In the genomic region with DNA sequence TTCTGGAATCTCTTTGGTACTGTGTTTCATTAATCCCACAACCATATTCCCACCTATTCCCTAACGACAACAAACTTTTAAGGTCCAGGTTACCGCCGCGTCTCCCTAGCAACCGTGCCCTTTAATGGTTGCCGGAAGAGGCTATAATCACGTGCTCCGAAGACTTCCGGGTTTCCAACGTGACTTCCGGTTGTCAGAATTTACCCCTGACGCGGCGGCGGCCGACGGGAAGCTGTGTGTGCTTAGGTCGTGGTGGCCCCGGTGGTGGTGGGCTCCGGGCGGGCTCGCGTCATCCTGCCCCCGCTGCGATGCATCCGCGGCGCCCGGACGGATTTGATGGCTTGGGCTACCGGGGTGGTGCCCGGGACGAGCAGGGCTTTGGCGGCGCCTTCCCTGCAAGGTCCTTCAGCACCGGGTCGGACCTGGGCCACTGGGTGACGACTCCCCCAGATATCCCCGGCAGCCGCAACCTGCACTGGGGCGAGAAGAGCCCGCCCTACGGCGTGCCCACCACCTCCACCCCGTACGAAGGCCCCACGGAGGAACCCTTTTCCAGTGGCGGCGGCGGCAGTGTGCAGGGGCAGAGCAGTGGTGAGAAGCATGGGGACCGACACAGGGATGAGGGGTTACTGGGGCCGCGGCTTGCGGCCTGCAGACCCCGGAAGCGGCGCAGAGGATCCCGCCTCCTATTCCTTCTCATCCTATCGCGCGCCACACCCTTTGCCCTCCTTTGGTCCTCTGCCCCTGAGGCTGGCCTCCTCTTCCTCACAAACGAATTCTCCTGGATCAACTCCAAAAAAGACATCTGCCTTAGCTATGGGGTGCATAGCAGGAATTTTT, we compare ENCODE assay signal across 8 cellular contexts. TPM values are rescaled to one million over a fixed set of nuclear protein-coding genes. Genes with fewer than 3 reads are reported as not detected.
DNase-seq lines count a peak whose midpoint lies in the region; ATAC-seq and TF ChIP-seq lines count a peak whose summit lies in the region.

A gene (plus strand): TSS at position 196 of the 840 bp plus-strand sequence. CDS start 113 bp downstream, at position 309.

- peak within 1 kb of the TSS; percentile 94 for H3K27ac Mint-ChIP-seq in T-helper 17 cell

- DNase-seq in GM13976 (ENCODE audit: low spot score) (peak; percentile 87), NCI-H146 treated with DMSO at 0.1 percent for 48 hours (lab: John Stamatoyannopoulos, UW; ENCODE audit: unreplicated experiment) (peak; percentile 74), T-helper 17 cell (peak; percentile 75 to 79 (median 77)), right atrium auricular region (ENCODE audit: low spot score) (peak; percentile 92), pulmonary artery endothelial cell (ENCODE audit: low read depth, low spot score) (peak; percentile 50), uterus (peak; percentile 80 to 84)

- ATAC-seq in HG02852 (IDR thresholded peaks at IDR 0.05; ENCODE audit: unreplicated experiment) (peak; percentile 95), T-helper 17 cell (peak; percentile 90)

- peaks cover 2% of the 10 kb centered on the region for H3K36me3 Mint-ChIP-seq in T-helper 17 cell (ENCODE audit: low read depth)

- no peaks in the 10 kb centered on the region for H3K27me3 ChIP-seq in right atrium auricular region
- no peaks in the 10 kb centered on the region for H3K27me3 ChIP-seq in uterus

- H3K9me3 ChIP-seq in T-helper 17 cell (ENCODE audit: control insufficient read depth, low read length, poor library complexity, severe bottlenecking) (no peaks in the 10 kb centered on the region), right atrium auricular region (no peaks in the 10 kb centered on the region), uterus (no peaks in the 10 kb centered on the region)

- H3K27ac ChIP-seq in angular gyrus (ENCODE audit: low read depth, low read length) = peak within 1 kb of the TSS; percentile 89
- H3K27ac ChIP-seq in right atrium auricular region = peak within 1 kb of the TSS; percentile 82 to 91
- peak within 1 kb of the TSS; percentile 72 to 78 for H3K27ac ChIP-seq in uterus

- H3K4me1 ChIP-seq in right atrium auricular region (peaks cover 0 to 9% of the 10 kb centered on the region in 2 donors), uterus (no peaks in the 10 kb centered on the region)

- peak within 1 kb of the TSS; percentile 93 to 96 for H3K4me3 ChIP-seq in right atrium auricular region
- H3K4me3 ChIP-seq in uterus = peak within 1 kb of the TSS; percentile 65 to 99

- peaks cover 8% of the 10 kb centered on the region for H3K27me3 Mint-ChIP-seq in T-helper 17 cell

- TF ChIP-seq CTCF in GM13976 (IDR thresholded peaks at IDR 0.05; ENCODE audit: borderline replicate concordance, control extremely low read depth, extremely low read depth, insufficient read depth, missing control alignments) = no peak
- TF ChIP-seq CTCF in right atrium auricular region (IDR thresholded peaks at IDR 0.05) = no peak
- TF ChIP-seq CTCF in uterus (IDR thresholded peaks at IDR 0.05) = no peak

- peaks cover 26% of the 10 kb centered on the region for H3K4me1 Mint-ChIP-seq in T-helper 17 cell

- peak within 1 kb of the TSS; percentile 96 for H3K4me3 Mint-ChIP-seq in T-helper 17 cell

- in situ Hi-C loops in GM13976 (cut with MboI; ENCODE audit: low sequenced_read_pairs, unreplicated experiment) = no loop called here

- intact Hi-C loops in uterus (cut with DNase I; ENCODE audit: low total_unique reads) = no loop called here

- peaks cover 3% of the 10 kb centered on the region for H3K36me3 ChIP-seq in right atrium auricular region
- H3K36me3 ChIP-seq in uterus = no peaks in the 10 kb centered on the region

- TF ChIP-seq POLR2A in uterus (IDR thresholded peaks at IDR 0.05) = peak in 1 of 2 donors; percentile 49

RNA-seq across cellular contexts. Expression of the gene that starts here (rescaled TPM):
- total RNA-seq in T-helper 17 cell (10 to 100 TPM; 26.7 to 28.3 TPM), right atrium auricular region (10 to 100 TPM; 35.4 to 52.7 TPM), pulmonary artery endothelial cell (69.1 and 76.7 TPM in 2 replicates), uterus (10 to 100 TPM; 27.4 to 97.9 (median 39.1) TPM)

Comparison
In these comparisons a context has a peak if more than half of its experiments do, and no peak if none do; other contexts are left out.
1. Peak in every context shown above with its lines: DNase-seq, ATAC-seq, H3K4me3 ChIP-seq and H3K27ac ChIP-seq.